Comparison of ENCODE assay signal across 15 cellular contexts in genomic region chr16:81071816-81072215, GRCh38. TPM values are rescaled to one million over a fixed set of nuclear protein-coding genes. Genes with fewer than 3 reads are reported as not detected.
A peak's percentile ranks its signal among the peaks of the same experiment; 100 is the strongest.
DNase-seq lines count a peak whose midpoint lies in the region; ATAC-seq and TF ChIP-seq lines count a peak whose summit lies in the region.
"Had no signal": no experiment of that assay in that cellular context is flagged by ENCODE, and none has a peak within 500 bp of the region (broad histone marks: within the 10 kb centered on the region; RNA-seq: fewer than 3 reads in every experiment).

No MANE protein-coding gene starts in this region.

- H3K27me3 ChIP-seq in brain microvascular endothelial cell (replicated peaks) = no peaks in the 10 kb centered on the region
- H3K27me3 ChIP-seq in mesendoderm (ENCODE audit: insufficient read depth, low read length, poor library complexity) = no peaks in the 10 kb centered on the region

- H4K8ac ChIP-seq in mesendoderm (ENCODE audit: low read depth, low read length) = no peak overlapping the region

- TF ChIP-seq CTCF in NB4 (IDR thresholded peaks at IDR 0.05; ENCODE audit: low read depth, low read length) (no peak), brain microvascular endothelial cell (IDR thresholded peaks at IDR 0.05; ENCODE audit: low read depth, low read length, missing control alignments) (no peak)

- H3K4me3 ChIP-seq in NB4 (ENCODE audit: low read depth, low read length) (no peak overlapping the region), brain microvascular endothelial cell (ENCODE audit: low read depth, low read length) (no peak overlapping the region), mesendoderm (ENCODE audit: low read length) (no peak overlapping the region)
- H3K4me3 ChIP-seq: skin epidermis had no signal

- no peaks in the 10 kb centered on the region for H3K79me2 ChIP-seq in mesendoderm (ENCODE audit: control insufficient read depth, insufficient read depth, low read length)

- H2BK120ac ChIP-seq in mesendoderm (ENCODE audit: low read depth, low read length) = no peak overlapping the region

- H3K27ac ChIP-seq in brain microvascular endothelial cell = no peak overlapping the region
- no peak overlapping the region for H3K27ac ChIP-seq in mesendoderm (ENCODE audit: low read depth, low read length)
- H3K27ac ChIP-seq: skin epidermis had no signal

- no peak overlapping the region for H2BK5ac ChIP-seq in mesendoderm (ENCODE audit: low read length)

- no peak overlapping the region for H4K5ac ChIP-seq in mesendoderm (ENCODE audit: low read length)

- no peak overlapping the region for H3K18ac ChIP-seq in mesendoderm (ENCODE audit: low read length)

- peak; percentile 91 for DNase-seq in ELR (ENCODE audit: low read depth)
- peak; percentile 76 for DNase-seq in NB4 (ENCODE audit: low read depth)
- DNase-seq in brain microvascular endothelial cell = peak; percentile 7
- peak; percentile 14 for DNase-seq in mesendoderm
- DNase-seq in NCI-H1092 treated with DMSO at 0.1 percent for 48 hours (lab: John Stamatoyannopoulos, UW) = no peak
- no peak for DNase-seq in DMS 273 (lab: John Stamatoyannopoulos, UW; ENCODE audit: unreplicated experiment)
- no peak for DNase-seq in medulla oblongata (ENCODE audit: extremely low spot score)
- DNase-seq: activated CD4-positive, CD25-positive, alpha-beta regulatory T cell; activated CD8-positive, alpha-beta memory T cell treated with anti-CD3 and anti-CD28 coated beads, Interleukin-2, amount 10 ng/mL, durations not matched to agents 7 days and 5 days; DMS79; foreskin melanocyte; occipital lobe; stimulated activated naive CD8-positive, alpha-beta T cell treated with anti-CD3 and anti-CD28 coated beads, Interleukin-15, Interleukin-2, amounts not matched to agents 100 U/mL and 50 U/mL, for 24 hours had no signal

- H3K4ac ChIP-seq in mesendoderm (ENCODE audit: low read depth, low read length) = no peak overlapping the region

- in situ Hi-C loops in brain microvascular endothelial cell (cut with HindIII; ENCODE audit: low pct_ligation_motif_present, low sequenced_read_pairs) = no loop called here

- no peak overlapping the region for H3K56ac ChIP-seq in mesendoderm (ENCODE audit: low read length)

- no peak overlapping the region for H3K9ac ChIP-seq in mesendoderm (ENCODE audit: low read length)

- no peak overlapping the region for H2AK5ac ChIP-seq in mesendoderm (ENCODE audit: low read length)

- no peaks in the 10 kb centered on the region for H3K79me1 ChIP-seq in mesendoderm (ENCODE audit: low read length)

- no peak overlapping the region for H3K23ac ChIP-seq in mesendoderm (ENCODE audit: low read length)

- WGBS in mesendoderm (ENCODE audit: extremely low coverage, insufficient coverage, low lambda C conversion rate) = no CpG with 5 or more reads among the region's 4 CpGs

- TF ChIP-seq POLR2A in NB4 (IDR thresholded peaks at IDR 0.05; ENCODE audit: extremely low read depth, insufficient read length) = no peak

- ATAC-seq in GM21737 (IDR thresholded peaks at IDR 0.05; ENCODE audit: unreplicated experiment) = no peak
- ATAC-seq: activated CD8-positive, alpha-beta memory T cell treated with anti-CD3 and anti-CD28 coated beads, Interleukin-2, amount 10 ng/mL, durations not matched to agents 7 days and 5 days; stimulated activated naive CD8-positive, alpha-beta T cell treated with anti-CD3 and anti-CD28 coated beads, Interleukin-15, Interleukin-2, amounts not matched to agents 100 U/mL and 50 U/mL, for 24 hours had no signal

- no peak overlapping the region for H2BK15ac ChIP-seq in mesendoderm (replicated peaks; ENCODE audit: low read depth)

- no peaks in the 10 kb centered on the region for H3K36me3 ChIP-seq in brain microvascular endothelial cell (replicated peaks)
- no peaks in the 10 kb centered on the region for H3K36me3 ChIP-seq in mesendoderm (ENCODE audit: control insufficient read depth, insufficient read depth, low read length)

- no peaks in the 10 kb centered on the region for H3K4me1 ChIP-seq in mesendoderm (ENCODE audit: control insufficient read depth, low read depth, low read length)

- H3K4me2 ChIP-seq in mesendoderm (ENCODE audit: low read length) = no peak overlapping the region

RNA-seq across cellular contexts. Expression of gene C16orf46, which starts 5.2 kb away (rescaled TPM):
- polyA plus RNA-seq in mesendoderm (2013, experiment 1 of 2) = 0.91 TPM
- polyA plus RNA-seq in mesendoderm (2013, experiment 2 of 2) = 0.88 TPM

RNA-seq across cellular contexts. Expression of gene GCSH, which starts 24.4 kb away (rescaled TPM):
- polyA plus RNA-seq in mesendoderm (2013, experiment 1 of 2) = 100 TPM
- polyA plus RNA-seq in mesendoderm (2013, experiment 2 of 2) = 102 TPM

RNA-seq across cellular contexts. Expression of gene ATMIN, which starts 36.2 kb away (rescaled TPM):
- 42.0 TPM for polyA plus RNA-seq in mesendoderm (2013, experiment 1 of 2)
- polyA plus RNA-seq in mesendoderm (2013, experiment 2 of 2) = 45.1 TPM

Comparison
In these comparisons a context has a peak if more than half of its experiments do, and no peak if none do; other contexts are left out.
1. DNase-seq: peak in ELR (single experiment), NB4 (single experiment), brain microvascular endothelial cell (single experiment) and mesendoderm (single experiment); none in NCI-H1092 treated with DMSO at 0.1 percent for 48 hours (single experiment), DMS 273 (single experiment) and medulla oblongata (single experiment).